In genomic region chr17:44919411-44919810, GRCh38 we compare ENCODE assay signal across 2 cellular contexts.
TF ChIP-seq lines count a peak whose summit lies in the region.

No MANE protein-coding gene starts in this region.

TF ChIP-seq in SK-N-SH, 30 proteins besides CTCF, POLR2A, EP300 and RAD21 (continued from another document):
- TF ChIP-seq TCF12 (IDR thresholded peaks at IDR 0.05) (no peak), YY1 (IDR thresholded peaks at IDR 0.05; ENCODE audit: low read depth) (no peak), CHD2 (IDR thresholded peaks at IDR 0.05; ENCODE audit: low read length, partially characterized antibody) (no peak), NRF1 (IDR thresholded peaks at IDR 0.05; ENCODE audit: low read depth, low read length) (no peak), NFIC (IDR thresholded peaks at IDR 0.05; ENCODE audit: borderline replicate concordance) (no peak), GATA2 (CRISPR knock-in tag; IDR thresholded peaks at IDR 0.05) (no peak), RXRA (IDR thresholded peaks at IDR 0.05; ENCODE audit: borderline replicate concordance, low read depth) (no peak), TEAD4 (IDR thresholded peaks at IDR 0.05; ENCODE audit: borderline replicate concordance, insufficient read depth) (no peak), ELF1 (IDR thresholded peaks at IDR 0.05) (no peak), USF1 (IDR thresholded peaks at IDR 0.05; ENCODE audit: borderline replicate concordance, low read depth) (no peak), SIN3A (IDR thresholded peaks at IDR 0.05; ENCODE audit: borderline replicate concordance, low read depth, low read length) (no peak), MAX (IDR thresholded peaks at IDR 0.05; ENCODE audit: low read depth) (no peak)

TF ChIP-seq in SK-N-SH treated with all-trans-retinoic acid at 6 μM for 48 hours, 23 proteins besides CTCF, POLR2A, EP300 and RAD21 (continued from another document):
- TF ChIP-seq PPARA (CRISPR knock-in tag; IDR thresholded peaks at IDR 0.05; ENCODE audit: borderline replicate concordance), result no peak
- TF ChIP-seq ZFP30 (CRISPR knock-in tag; IDR thresholded peaks at IDR 0.05), result no peak
- no peak for TF ChIP-seq CSDC2 (CRISPR knock-in tag; IDR thresholded peaks at IDR 0.05)
- no peak for TF ChIP-seq POU6F1 (CRISPR knock-in tag; IDR thresholded peaks at IDR 0.05; ENCODE audit: borderline replicate concordance, low read depth)
- no peak for TF ChIP-seq ZFP3 (CRISPR knock-in tag; IDR thresholded peaks at IDR 0.05)
- no peak for TF ChIP-seq CREB5 (CRISPR knock-in tag; IDR thresholded peaks at IDR 0.05; ENCODE audit: low read depth)
- TF ChIP-seq TOX (CRISPR knock-in tag; IDR thresholded peaks at IDR 0.05; ENCODE audit: borderline replicate concordance), result no peak
- no peak for TF ChIP-seq ZNF565 (CRISPR knock-in tag; conservative IDR thresholded peaks at IDR 0.05; ENCODE audit: low read depth)
- TF ChIP-seq TSHZ2 (CRISPR knock-in tag; IDR thresholded peaks at IDR 0.05), result no peak
